Comparison of ENCODE assay signal across 11 cellular contexts in genomic region chr4:7831858-7832257, GRCh38.
DNase-seq lines count a peak whose midpoint lies in the region; ATAC-seq and TF ChIP-seq lines count a peak whose summit lies in the region.
"Had no signal": no experiment of that assay in that cellular context is flagged by ENCODE, and none has a peak within 500 bp of the region (broad histone marks: within the 10 kb centered on the region; RNA-seq: fewer than 3 reads in every experiment).

No MANE protein-coding gene starts in this region.

- no peak for DNase-seq in activated naive CD8-positive, alpha-beta T cell treated with anti-CD3 and anti-CD28 coated beads, Interleukin-2, amount 50 U/mL, for 24 hours
- no peak for DNase-seq in activated CD8-positive, alpha-beta T cell treated with anti-CD3 and anti-CD28 coated beads for 36 hours
- no peak for DNase-seq in lower lobe of right lung
- DNase-seq in thoracic aorta (ENCODE audit: low spot score), result no peak
- no peak for DNase-seq in NCI-H82 treated with DMSO at 0.1 percent for 48 hours (lab: John Stamatoyannopoulos, UW; ENCODE audit: unreplicated experiment)
- DNase-seq in NCI-H510A treated with DMSO at 0.1 percent for 48 hours (lab: John Stamatoyannopoulos, UW), result no peak
- DNase-seq in islet precursor cell, result no peak
- DNase-seq: AML-193, NCI-H2081 treated with DMSO at 0.1 percent for 48 hours had no signal

- H3K4me1 Mint-ChIP-seq in activated naive CD8-positive, alpha-beta T cell (ENCODE audit: low read depth), result peaks cover 50% of the 10 kb centered on the region
- peaks cover 46% of the 10 kb centered on the region for H3K4me1 Mint-ChIP-seq in activated naive CD8-positive, alpha-beta T cell treated with anti-CD3 and anti-CD28 coated beads, Interleukin-2, amount 50 U/mL, for 24 hours
- peaks cover 39% of the 10 kb centered on the region for H3K4me1 Mint-ChIP-seq in activated CD8-positive, alpha-beta T cell treated with anti-CD3 and anti-CD28 coated beads for 36 hours (ENCODE audit: low read depth)

- H3K36me3 ChIP-seq in lower lobe of right lung (peaks cover 4% of the 10 kb centered on the region), thoracic aorta (no peaks in the 10 kb centered on the region)

- POLR2A ChIA-PET in activated CD8-positive, alpha-beta T cell treated with anti-CD3 and anti-CD28 coated beads for 36 hours (lab: Charles Lee), result interaction anchor here (0.7 kb wide), 1 partner anchor 12 kb away, joined by 3 read pairs; no protein-coding TSS in a partner anchor

- no peaks in the 10 kb centered on the region for H3K27me3 ChIP-seq in lower lobe of right lung (ENCODE audit: low read depth)
- H3K27me3 ChIP-seq in thoracic aorta (replicated peaks; ENCODE audit: insufficient read depth), result no peaks in the 10 kb centered on the region

- H3K4me1 ChIP-seq in lower lobe of right lung, result peaks cover 19% of the 10 kb centered on the region
- peaks cover 21 to 42% of the 10 kb centered on the region in 2 donors for H3K4me1 ChIP-seq in thoracic aorta (ENCODE audit: control insufficient read depth in 1 of 2, low read depth in 2 of 2)

- ATAC-seq in activated naive CD8-positive, alpha-beta T cell treated with anti-CD3 and anti-CD28 coated beads, Interleukin-2, amount 50 U/mL, for 24 hours, result no peak
- ATAC-seq in activated CD8-positive, alpha-beta T cell treated with anti-CD3 and anti-CD28 coated beads for 36 hours, result no peak
- ATAC-seq in lower lobe of right lung (no peak), thoracic aorta (ENCODE audit: insufficient number of reproducible peaks, low FRiP score, low read depth) (no peak)

- H3K27ac ChIP-seq in lower lobe of right lung (peak overlapping the region; percentile 12), thoracic aorta (peak overlapping the region; percentile 64 to 73)
- H3K27ac ChIP-seq: epithelial cell of prostate had no signal

- intact Hi-C loops in activated CD8-positive, alpha-beta T cell treated with anti-CD3 and anti-CD28 coated beads for 36 hours (cut with micrococcal nuclease), result no loop called here
- intact Hi-C loops in lower lobe of right lung (cut with DNase I), result no loop called here

- H3K9me3 ChIP-seq in lower lobe of right lung (no peaks in the 10 kb centered on the region), thoracic aorta (no peaks in the 10 kb centered on the region)

- CTCF ChIA-PET in activated CD8-positive, alpha-beta T cell treated with anti-CD3 and anti-CD28 coated beads for 36 hours (lab: Charles Lee), result interaction anchor here (1.4 to 1.7 kb wide), 2 partner anchors 12 to 27 kb away, joined by 4 to 6 read pairs; no protein-coding TSS in a partner anchor

- H3K4me3 ChIP-seq in lower lobe of right lung, result no peak overlapping the region
- H3K4me3 ChIP-seq in thoracic aorta, result peak overlapping the region; percentile 34

- H3K9me3 Mint-ChIP-seq in activated naive CD8-positive, alpha-beta T cell (ENCODE audit: low read depth), result peaks cover 9% of the 10 kb centered on the region
- no peaks in the 10 kb centered on the region for H3K9me3 Mint-ChIP-seq in activated naive CD8-positive, alpha-beta T cell treated with anti-CD3 and anti-CD28 coated beads, Interleukin-2, amount 50 U/mL, for 24 hours
- H3K9me3 Mint-ChIP-seq in activated CD8-positive, alpha-beta T cell treated with anti-CD3 and anti-CD28 coated beads for 36 hours, result peaks cover 4% of the 10 kb centered on the region

- H3K36me3 Mint-ChIP-seq in activated naive CD8-positive, alpha-beta T cell, result peaks cover 29% of the 10 kb centered on the region
- peaks cover 41% of the 10 kb centered on the region for H3K36me3 Mint-ChIP-seq in activated naive CD8-positive, alpha-beta T cell treated with anti-CD3 and anti-CD28 coated beads, Interleukin-2, amount 50 U/mL, for 24 hours (ENCODE audit: low read depth)
- peaks cover 32% of the 10 kb centered on the region for H3K36me3 Mint-ChIP-seq in activated CD8-positive, alpha-beta T cell treated with anti-CD3 and anti-CD28 coated beads for 36 hours (ENCODE audit: low read depth)

- H3K27me3 Mint-ChIP-seq in activated naive CD8-positive, alpha-beta T cell, result no peaks in the 10 kb centered on the region
- H3K27me3 Mint-ChIP-seq in activated naive CD8-positive, alpha-beta T cell treated with anti-CD3 and anti-CD28 coated beads, Interleukin-2, amount 50 U/mL, for 24 hours, result no peaks in the 10 kb centered on the region
- H3K27me3 Mint-ChIP-seq in activated CD8-positive, alpha-beta T cell treated with anti-CD3 and anti-CD28 coated beads for 36 hours, result no peaks in the 10 kb centered on the region

- no peak for TF ChIP-seq CTCF in activated CD8-positive, alpha-beta T cell treated with anti-CD3 and anti-CD28 coated beads for 36 hours (IDR thresholded peaks at IDR 0.05)
- TF ChIP-seq CTCF in lower lobe of right lung (IDR thresholded peaks at IDR 0.05), result no peak
- no peak for TF ChIP-seq CTCF in thoracic aorta (IDR thresholded peaks at IDR 0.05)

- H3K4me3 Mint-ChIP-seq in activated naive CD8-positive, alpha-beta T cell, result peak overlapping the region; percentile 27
- no peak overlapping the region for H3K4me3 Mint-ChIP-seq in activated naive CD8-positive, alpha-beta T cell treated with anti-CD3 and anti-CD28 coated beads, Interleukin-2, amount 50 U/mL, for 24 hours
- H3K4me3 Mint-ChIP-seq in activated CD8-positive, alpha-beta T cell treated with anti-CD3 and anti-CD28 coated beads for 36 hours, result no peak overlapping the region

- peak overlapping the region; percentile 64 for H3K27ac Mint-ChIP-seq in activated naive CD8-positive, alpha-beta T cell
- H3K27ac Mint-ChIP-seq in activated naive CD8-positive, alpha-beta T cell treated with anti-CD3 and anti-CD28 coated beads, Interleukin-2, amount 50 U/mL, for 24 hours, result no peak overlapping the region
- H3K27ac Mint-ChIP-seq in activated CD8-positive, alpha-beta T cell treated with anti-CD3 and anti-CD28 coated beads for 36 hours, result peak overlapping the region; percentile 22
